Comparison of ENCODE assay signal across 24 cellular contexts in genomic region chr4:78710536-78710935, GRCh38.
DNase-seq lines count a peak whose midpoint lies in the region; ATAC-seq and TF ChIP-seq lines count a peak whose summit lies in the region.
"Had no signal": no experiment of that assay in that cellular context is flagged by ENCODE, and none has a peak within 500 bp of the region (broad histone marks: within the 10 kb centered on the region; RNA-seq: fewer than 3 reads in every experiment).

No MANE protein-coding gene starts in this region.

- H3K27ac ChIP-seq in osteoblast (ENCODE audit: low read depth, low read length), result no peak overlapping the region
- H3K27ac ChIP-seq: left lung, sigmoid colon, thoracic aorta had no signal

- no peaks in the 10 kb centered on the region for H3K9me3 ChIP-seq in osteoblast (ENCODE audit: low read depth, low read length)
- H3K9me3 ChIP-seq: MG63, sigmoid colon, thoracic aorta had no signal

- H3K27me3 ChIP-seq in osteoblast (ENCODE audit: insufficient read depth, low read length), result no peaks in the 10 kb centered on the region
- H3K27me3 ChIP-seq in H7 (ENCODE audit: control insufficient read depth, insufficient read depth, low read length), result no peaks in the 10 kb centered on the region
- H3K27me3 ChIP-seq: left lung, MG63, sigmoid colon had no signal

- no peaks in the 10 kb centered on the region for H3K4me1 ChIP-seq in osteoblast (ENCODE audit: insufficient read depth, low read length)
- H3K4me1 ChIP-seq: left lung, sigmoid colon had no signal

- DNase-seq in GM04504 (ENCODE audit: low read depth) (peak; percentile 32), NCI-H524 treated with DMSO at 0.1 percent for 48 hours (lab: John Stamatoyannopoulos, UW) (peak; percentile 44), epithelial cell of esophagus (ENCODE audit: low read depth) (peak; percentile 96), osteoblast (ENCODE audit: insufficient read length, low spot score, missing footprints) (peak; percentile 35), AG08395 (ENCODE audit: low spot score) (no peak), H7 (no peak), dedifferentiated amniotic fluid mesenchymal stem cell (ENCODE audit: extremely low spot score) (no peak)
- DNase-seq: activated CD4-positive, alpha-beta T cell treated with anti-CD3 and anti-CD28 coated beads, Interleukin-2, amount 50 U/mL, for 1 hour; caudate nucleus; CD8-positive, alpha-beta memory T cell; left lung; MG63; midbrain; NCI-H1436; NCI-H69; nephron progenitor cell; posterior cingulate gyrus; SIG-M5; sigmoid colon; T-cell had no signal

- H3K36me3 ChIP-seq in osteoblast (ENCODE audit: insufficient read depth, low read length) (no peaks in the 10 kb centered on the region), H7 (replicated peaks; ENCODE audit: control insufficient read depth, insufficient read depth, low read length) (no peaks in the 10 kb centered on the region)
- H3K36me3 ChIP-seq: left lung, MG63, sigmoid colon, thoracic aorta had no signal

- H4K20me1 ChIP-seq in osteoblast (ENCODE audit: insufficient read depth, low read length), result no peaks in the 10 kb centered on the region

- no peak overlapping the region for H3K4me3 ChIP-seq in epithelial cell of esophagus (ENCODE audit: low read length)
- no peak overlapping the region for H3K4me3 ChIP-seq in osteoblast (ENCODE audit: insufficient read depth, low read length)
- no peak overlapping the region for H3K4me3 ChIP-seq in H7 (ENCODE audit: insufficient read depth, low read depth, low read length)
- H3K4me3 ChIP-seq: left lung, MG63, sigmoid colon, thoracic aorta had no signal

- H2AFZ ChIP-seq in osteoblast (ENCODE audit: low read length), result no peak overlapping the region

- no peaks in the 10 kb centered on the region for H3K79me2 ChIP-seq in osteoblast (ENCODE audit: insufficient read depth, low read length)

- no peak for ATAC-seq in HG02588 (IDR thresholded peaks at IDR 0.05; ENCODE audit: unreplicated experiment)
- ATAC-seq: HepG2; left lung; stimulated activated effector memory CD8-positive, alpha-beta T cell treated with anti-CD3 and anti-CD28 coated beads, Interleukin-12 subunit alpha, Interleukin-12 subunit beta, amount 100 ng/mL, for 72 hours; T-cell had no signal

- TF ChIP-seq CTCF in epithelial cell of esophagus (IDR thresholded peaks at IDR 0.05; ENCODE audit: insufficient read depth, low read depth, low read length, missing control alignments) (no peak), osteoblast (IDR thresholded peaks at IDR 0.05; ENCODE audit: extremely low read depth, low read depth, low read length) (no peak)

- H3K4me2 ChIP-seq in osteoblast (ENCODE audit: insufficient read depth, low read length), result no peak overlapping the region

Comparison
In these comparisons a context has a peak if more than half of its experiments do, and no peak if none do; other contexts are left out.
1. DNase-seq: peak in GM04504 (single experiment), NCI-H524 treated with DMSO at 0.1 percent for 48 hours (single experiment), epithelial cell of esophagus (single experiment) and osteoblast (single experiment); none in AG08395 (single experiment), H7 (single experiment) and dedifferentiated amniotic fluid mesenchymal stem cell (single experiment).